ENCODE assay signal across 8 cellular contexts in genomic region chr4:185202984-185203379, GRCh38. TPM values are rescaled to one million over a fixed set of nuclear protein-coding genes. Genes with fewer than 3 reads are reported as not detected.
DNase-seq lines count a peak whose midpoint lies in the region; ATAC-seq and TF ChIP-seq lines count a peak whose summit lies in the region.

No MANE protein-coding gene starts in this region.

- POLR2A ChIA-PET in CD8-positive, alpha-beta T cell (lab: Charles Lee): no interaction called here
- POLR2A ChIA-PET in HEK293 (lab: Yijun Ruan, JAX): interaction anchor here (1.0 kb wide), 1 partner anchor 193 kb away, joined by 3 read pairs; the partner anchor contains the start of gene ANKRD37

- peaks cover 10% of the 10 kb centered on the region for H3K36me3 Mint-ChIP-seq in CD8-positive, alpha-beta T cell

- peak overlapping the region; percentile 98 for H3K27ac Mint-ChIP-seq in CD8-positive, alpha-beta T cell

- peaks cover 27% of the 10 kb centered on the region for H3K4me1 ChIP-seq in CD8-positive, alpha-beta T cell (ENCODE audit: insufficient read depth, low read length)
- peaks cover 9% of the 10 kb centered on the region; the same call in 1 of the 2 replicates for H3K4me1 ChIP-seq in HEK293 (ENCODE audit: control insufficient read depth, insufficient read depth, low read length)

- peak overlapping the region; percentile 83 for H3K4me3 ChIP-seq in CD8-positive, alpha-beta T cell (ENCODE audit: low read depth, low read length)
- peak overlapping the region; percentile 54 for H3K4me3 ChIP-seq in HEK293 (ENCODE audit: low read depth, low read length)
- H3K4me3 ChIP-seq in epithelial cell of proximal tubule (ENCODE audit: low read depth, low read length): peak overlapping the region; percentile 66
- peak overlapping the region; percentile 54 for H3K4me3 ChIP-seq in retinal pigment epithelial cell (ENCODE audit: low read length)

- H3K4me1 Mint-ChIP-seq in CD8-positive, alpha-beta T cell (ENCODE audit: low read depth): peaks cover 48% of the 10 kb centered on the region

- H3K36me3 ChIP-seq in CD8-positive, alpha-beta T cell (ENCODE audit: insufficient read depth, low read length): no peaks in the 10 kb centered on the region
- H3K36me3 ChIP-seq in HEK293 (ENCODE audit: control insufficient read depth in 2 of 2, insufficient read depth in 1 of 2, low read length in 2 of 2): no peaks in the 10 kb centered on the region; a peak in 1 of 3 replicates

- peak in 3 of 7 experiments; percentile 2 to 27 (median 20) for DNase-seq in CD8-positive, alpha-beta T cell
- DNase-seq in SK-MEL-5 (ENCODE audit: low read depth, low spot score) (peak; percentile 19), epithelial cell of proximal tubule (ENCODE audit: low read depth) (no peak), retinal pigment epithelial cell (ENCODE audit: low read depth) (no peak), HuH-7 (ENCODE audit: low spot score) (no peak), omental fat pad (ENCODE audit: low spot score) (no peak)

- H3K9me3 Mint-ChIP-seq in CD8-positive, alpha-beta T cell: no peaks in the 10 kb centered on the region

- peak; percentile 1 for ATAC-seq in CD8-positive, alpha-beta T cell
- ATAC-seq in HG02798 (IDR thresholded peaks at IDR 0.05; ENCODE audit: poor library complexity, unreplicated experiment) (no peak), omental fat pad (ENCODE audit: low FRiP score) (no peak)

- CTCF ChIA-PET in CD8-positive, alpha-beta T cell (lab: Charles Lee): interaction anchor here (2.6 kb wide), 1 partner anchor 20 kb away, joined by 7 read pairs; no protein-coding TSS in a partner anchor
- CTCF ChIA-PET in HEK293 (lab: Yijun Ruan, JAX): interaction anchor here (0.7 kb wide), 1 partner anchor 152 kb away, joined by 3 read pairs; no protein-coding TSS in a partner anchor

- H3K9me3 ChIP-seq in CD8-positive, alpha-beta T cell (ENCODE audit: low read length): no peaks in the 10 kb centered on the region
- no peaks in the 10 kb centered on the region for H3K9me3 ChIP-seq in HEK293 (ENCODE audit: control insufficient read depth, insufficient read depth, low read depth, low read length)

- intact Hi-C loops in CD8-positive, alpha-beta T cell (cut with DNase I, micrococcal nuclease): loop anchor here (1.0 to 10.0 kb wide), 14 partner anchors 20 to 1758 kb away; partner anchors contain the start of genes CASP3 (in 1 of the 2), CCDC110 (in 1 of the 2), CDKN2AIP (in 1 of the 2) and CENPU (in 1 of the 2)

- TF ChIP-seq CTCF in CD8-positive, alpha-beta T cell (IDR thresholded peaks at IDR 0.05): no peak
- TF ChIP-seq CTCF in HEK293 (tag by site-specific recombination; IDR thresholded peaks at IDR 0.05): no peak
- no peak for TF ChIP-seq CTCF in epithelial cell of proximal tubule (conservative IDR thresholded peaks at IDR 0.05; ENCODE audit: low read depth, low read length)
- no peak for TF ChIP-seq CTCF in retinal pigment epithelial cell (conservative IDR thresholded peaks at IDR 0.05; ENCODE audit: low read depth, low read length)
- TF ChIP-seq CTCF in omental fat pad (IDR thresholded peaks at IDR 0.05): no peak

- no peaks in the 10 kb centered on the region for H3K27me3 Mint-ChIP-seq in CD8-positive, alpha-beta T cell (ENCODE audit: low read depth)

- in situ Hi-C loops in SK-MEL-5 (cut with HindIII; ENCODE audit: low pct_unique_long_range_greater_than_20kb, low sequenced_read_pairs): no loop called here

- H3K27ac ChIP-seq in CD8-positive, alpha-beta T cell (ENCODE audit: low read depth, low read length): peak overlapping the region; percentile 83
- peak overlapping the region; percentile 90 for H3K27ac ChIP-seq in HEK293 (ENCODE audit: extremely low read depth, low read depth, low read length)

- no peaks in the 10 kb centered on the region for H3K27me3 ChIP-seq in CD8-positive, alpha-beta T cell (ENCODE audit: insufficient read depth, low read length)

- peak overlapping the region; percentile 91 for H3K4me3 Mint-ChIP-seq in CD8-positive, alpha-beta T cell

TF ChIP-seq in HEK293, 187 proteins besides CTCF, POLR2A, EP300 and RAD21:
- no peak for TF ChIP-seq ZNF311 (tag by site-specific recombination; IDR thresholded peaks at IDR 0.05; ENCODE audit: borderline replicate concordance)
- TF ChIP-seq ZNF624 (tag by site-specific recombination; IDR thresholded peaks at IDR 0.05): no peak
- no peak for TF ChIP-seq ZNF830 (tag by site-specific recombination; IDR thresholded peaks at IDR 0.05; ENCODE audit: low read depth)
- no peak for TF ChIP-seq GLIS2 (tag by site-specific recombination; IDR thresholded peaks at IDR 0.05)
- no peak for TF ChIP-seq ZNF114 (tag by site-specific recombination; IDR thresholded peaks at IDR 0.05)
- no peak for TF ChIP-seq ZNF18 (tag by site-specific recombination; IDR thresholded peaks at IDR 0.05)
- TF ChIP-seq FEZF1 (tag by site-specific recombination; IDR thresholded peaks at IDR 0.05): no peak
- TF ChIP-seq ZFP41 (tag by site-specific recombination; IDR thresholded peaks at IDR 0.05; ENCODE audit: borderline replicate concordance): no peak
- TF ChIP-seq ZNF398 (tag by site-specific recombination; IDR thresholded peaks at IDR 0.05): no peak
- no peak for TF ChIP-seq KLF9 (tag by site-specific recombination; IDR thresholded peaks at IDR 0.05; ENCODE audit: low read depth)

RNA-seq across cellular contexts. Expression of gene CFAP97, which starts 0.8 kb away (rescaled TPM):
- 10 to 100 TPM; 18.8 to 20.4 TPM for total RNA-seq in CD8-positive, alpha-beta T cell
- 73.5 and 74.9 TPM in 2 replicates for total RNA-seq in SK-MEL-5 (2014; rRNA removed; shearing (Covaris generic))
- 37.6 and 44.8 TPM in 2 replicates for polyA plus RNA-seq in SK-MEL-5 (2015; cell fraction: cytosol; rRNA removed)
- polyA plus RNA-seq in SK-MEL-5 (2015; cell fraction: nucleus; rRNA removed): 27.8 TPM in 2 replicates
- 22.6 and 27.7 TPM in 2 replicates for total RNA-seq in epithelial cell of proximal tubule
- 10 to 100 TPM; 27.7 to 34.7 (median 32.0) TPM for total RNA-seq in omental fat pad

RNA-seq across cellular contexts. Expression of gene SNX25, which starts 6.4 kb away (rescaled TPM):
- 10 to 100 TPM; 18.0 to 18.2 TPM for total RNA-seq in CD8-positive, alpha-beta T cell
- total RNA-seq in SK-MEL-5 (2014; rRNA removed; shearing (Covaris generic)): 57.8 and 59.0 TPM in 2 replicates
- 24.3 and 33.5 TPM in 2 replicates for polyA plus RNA-seq in SK-MEL-5 (2015; cell fraction: cytosol; rRNA removed)
- 28.5 and 29.9 TPM in 2 replicates for polyA plus RNA-seq in SK-MEL-5 (2015; cell fraction: nucleus; rRNA removed)
- 16.3 and 40.6 TPM in 2 replicates for total RNA-seq in epithelial cell of proximal tubule
- 10 to 100 TPM; 16.0 to 22.5 (median 21.9) TPM for total RNA-seq in omental fat pad

RNA-seq across cellular contexts. Expression of gene SLC25A4, which starts 59.9 kb away (rescaled TPM):
- 10 to 100 TPM; 10.0 to 11.0 TPM for total RNA-seq in CD8-positive, alpha-beta T cell
- total RNA-seq in SK-MEL-5 (2014; rRNA removed; shearing (Covaris generic)): 93.7 and 95.1 TPM in 2 replicates
- polyA plus RNA-seq in SK-MEL-5 (2015; cell fraction: cytosol; rRNA removed): 70.4 and 72.4 TPM in 2 replicates
- 70.8 and 73.5 TPM in 2 replicates for polyA plus RNA-seq in SK-MEL-5 (2015; cell fraction: nucleus; rRNA removed)
- total RNA-seq in epithelial cell of proximal tubule: 20.5 and 25.0 TPM in 2 replicates
- 10 to 100 TPM; 14.4 to 25.9 (median 20.2) TPM for total RNA-seq in omental fat pad
